Comparison of ENCODE assay signal across 18 cellular contexts in the genomic region with DNA sequence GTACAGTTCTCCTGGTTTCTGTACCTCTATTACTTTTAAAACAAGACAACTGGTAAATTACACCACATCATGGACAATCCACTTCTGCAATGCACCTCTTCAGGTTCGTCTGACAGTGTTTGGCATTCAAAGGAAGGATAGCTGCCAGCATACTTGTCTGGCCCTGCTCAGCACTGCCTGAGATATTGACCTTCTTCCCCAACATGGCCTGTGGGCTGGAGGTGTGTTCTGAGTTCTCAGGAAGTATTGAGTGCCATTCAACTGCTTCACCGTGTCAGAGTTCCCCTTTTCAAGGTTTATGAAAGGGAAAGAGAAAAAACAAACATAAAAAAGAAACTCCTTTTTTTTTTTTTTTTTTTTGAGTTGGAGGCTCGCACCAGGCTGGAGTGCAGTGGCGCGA.
DNase-seq lines count a peak whose midpoint lies in the region; ATAC-seq and TF ChIP-seq lines count a peak whose summit lies in the region.
"Had no signal": no experiment of that assay in that cellular context is flagged by ENCODE, and none has a peak within 500 bp of the region (broad histone marks: within the 10 kb centered on the region; RNA-seq: fewer than 3 reads in every experiment).

No MANE protein-coding gene starts in this region.

- H3K4me1 ChIP-seq in BE2C = no peaks in the 10 kb centered on the region
- H3K4me1 ChIP-seq: heart right ventricle had no signal

- ATAC-seq in GM18505 (IDR thresholded peaks at IDR 0.05; ENCODE audit: unreplicated experiment) (peak; percentile 88), GM19463 (IDR thresholded peaks at IDR 0.05; ENCODE audit: unreplicated experiment) (peak; percentile 58), HG03196 (IDR thresholded peaks at IDR 0.05; ENCODE audit: unreplicated experiment) (peak; percentile 55)
- ATAC-seq: heart right ventricle had no signal

- no peak overlapping the region for H3K4me3 ChIP-seq in epithelial cell of esophagus (ENCODE audit: low read length)
- no peak overlapping the region for H3K4me3 ChIP-seq in BE2C (ENCODE audit: low read depth, low read length)
- H3K4me3 ChIP-seq: esophagus squamous epithelium, heart right ventricle, SJSA1 had no signal

- TF ChIP-seq POLR2A in GM18505 (IDR thresholded peaks at IDR 0.05; ENCODE audit: borderline replicate concordance, extremely low read depth, insufficient read depth, insufficient read length) = no peak

- H3K36me3 ChIP-seq in BE2C = no peaks in the 10 kb centered on the region
- H3K36me3 ChIP-seq: esophagus squamous epithelium, heart right ventricle, SJSA1 had no signal

- H3K27me3 ChIP-seq in BE2C = no peaks in the 10 kb centered on the region
- H3K27me3 ChIP-seq: esophagus squamous epithelium, SJSA1 had no signal

- TF ChIP-seq CTCF in epithelial cell of esophagus (IDR thresholded peaks at IDR 0.05; ENCODE audit: insufficient read depth, low read depth, low read length, missing control alignments) (no peak), BE2C (IDR thresholded peaks at IDR 0.05; ENCODE audit: low read depth, low read length) (no peak)

- DNase-seq in epithelial cell of esophagus (ENCODE audit: low read depth) (peak; percentile 32), GM19240 (ENCODE audit: insufficient read length, low spot score) (no peak), BE2C (no peak), NCI-H146 (lab: John Stamatoyannopoulos, UW) (no peak), 8988T (no peak)
- DNase-seq: activated gamma-delta T cell, Calu3, esophagus squamous epithelium, H7, heart right ventricle, kidney, midbrain, NCI-H1092 treated with DMSO at 0.1 percent for 48 hours, occipital lobe had no signal

- H3K9me3 ChIP-seq in BE2C = no peaks in the 10 kb centered on the region
- H3K9me3 ChIP-seq: esophagus squamous epithelium had no signal
